ENCODE assay signal across 8 cellular contexts in genomic region chr1:34865981-34866761, GRCh38. TPM values are rescaled to one million over a fixed set of nuclear protein-coding genes. Genes with fewer than 3 reads are reported as not detected.
DNase-seq lines count a peak whose midpoint lies in the region; ATAC-seq and TF ChIP-seq lines count a peak whose summit lies in the region.

No MANE protein-coding gene starts in this region.

- peak overlapping the region; percentile 77 for H3K4me3 Mint-ChIP-seq in activated CD4-positive, alpha-beta T cell treated with anti-CD3 and anti-CD28 coated beads, Interleukin-2, amount 10 ng/mL, durations not matched to agents 7 days and 5 days

- H3K4me3 ChIP-seq in left lung = peak overlapping the region; percentile 77 to 80

- intact Hi-C loops in left lung (cut with DNase I) = loop anchor here in 1 of 2 donors (5.0 kb wide), 1 partner anchor 79 kb away; no protein-coding TSS in a partner anchor

- H3K27ac Mint-ChIP-seq in activated CD4-positive, alpha-beta T cell treated with anti-CD3 and anti-CD28 coated beads, Interleukin-2, amount 10 ng/mL, durations not matched to agents 7 days and 5 days = peak overlapping the region; percentile 90

- no peaks in the 10 kb centered on the region for H3K9me3 Mint-ChIP-seq in activated CD4-positive, alpha-beta T cell treated with anti-CD3 and anti-CD28 coated beads, Interleukin-2, amount 10 ng/mL, durations not matched to agents 7 days and 5 days

- peaks cover 0 to 21% of the 10 kb centered on the region in 2 donors for H3K4me1 ChIP-seq in left lung

- peaks cover 0 to under 1% of the 10 kb centered on the region in 2 donors for H3K27me3 ChIP-seq in left lung

- POLR2A ChIA-PET in activated CD4-positive, alpha-beta T cell treated with anti-CD3 and anti-CD28 coated beads, Interleukin-2, amount 10 ng/mL, durations not matched to agents 7 days and 5 days (lab: Charles Lee) = no interaction called here

- peak overlapping the region; percentile 77 to 85 for H3K27ac ChIP-seq in left lung

- peaks cover 5% of the 10 kb centered on the region for H3K27me3 Mint-ChIP-seq in activated CD4-positive, alpha-beta T cell treated with anti-CD3 and anti-CD28 coated beads, Interleukin-2, amount 10 ng/mL, durations not matched to agents 7 days and 5 days

- H3K36me3 Mint-ChIP-seq in activated CD4-positive, alpha-beta T cell treated with anti-CD3 and anti-CD28 coated beads, Interleukin-2, amount 10 ng/mL, durations not matched to agents 7 days and 5 days (ENCODE audit: low read depth) = peaks cover 2% of the 10 kb centered on the region

- DNase-seq in GM03348 (ENCODE audit: low spot score) = peak; percentile 91
- peak; percentile 46 for DNase-seq in NCI-H2107 (lab: John Stamatoyannopoulos, UW)
- peak; percentile 90 for DNase-seq in activated CD4-positive, alpha-beta T cell treated with anti-CD3 and anti-CD28 coated beads, Interleukin-2, amount 10 ng/mL, durations not matched to agents 7 days and 5 days
- peak; percentile 59 for DNase-seq in cortex of kidney (lab: John Stamatoyannopoulos, UW)
- DNase-seq in left lung = peak; percentile 85 to 98
- DNase-seq in stimulated activated CD4-positive, alpha-beta T cell treated with anti-CD3 and anti-CD28 coated beads, Interleukin-2, amount 100 ng/mL, for 4 hours (ENCODE audit: low read depth) = peak; percentile 92
- no peak for DNase-seq in NCI-H2227 treated with DMSO at 0.1 percent for 48 hours (lab: John Stamatoyannopoulos, UW)

- CTCF ChIA-PET in activated CD4-positive, alpha-beta T cell treated with anti-CD3 and anti-CD28 coated beads, Interleukin-2, amount 10 ng/mL, durations not matched to agents 7 days and 5 days (lab: Charles Lee) = interaction anchor here (0.9 to 6.7 kb wide), 12 partner anchors 8 to 119 kb away, joined by 3 to 47 read pairs (median 4); partner anchors contain the start of gene TMEM35B

- ATAC-seq in HG02571 (IDR thresholded peaks at IDR 0.05; ENCODE audit: unreplicated experiment) (peak; percentile 60), left lung (peak; percentile 91)

- peaks cover 37% of the 10 kb centered on the region for H3K4me1 Mint-ChIP-seq in activated CD4-positive, alpha-beta T cell treated with anti-CD3 and anti-CD28 coated beads, Interleukin-2, amount 10 ng/mL, durations not matched to agents 7 days and 5 days

- peak; percentile 96 to 97 for TF ChIP-seq CTCF in left lung (IDR thresholded peaks at IDR 0.05)

- no peaks in the 10 kb centered on the region for H3K9me3 ChIP-seq in left lung

- H3K36me3 ChIP-seq in left lung = no peaks in the 10 kb centered on the region

RNA-seq across cellular contexts. Expression of gene SMIM12, which starts 6.6 kb away (rescaled TPM):
- total RNA-seq in activated CD4-positive, alpha-beta T cell treated with anti-CD3 and anti-CD28 coated beads, Interleukin-2, amount 10 ng/mL, durations not matched to agents 7 days and 5 days = 10 to 100 TPM; 44.4 to 54.8 TPM
- 10 to 100 TPM; 29.2 to 53.0 TPM for total RNA-seq in left lung
